Comparison of ENCODE assay signal across 6 cellular contexts in genomic region chr2:102850888-102851287, GRCh38.
"Had no signal": no experiment of that assay in that cellular context is flagged by ENCODE, and none has a peak within 500 bp of the region (broad histone marks: within the 10 kb centered on the region; RNA-seq: fewer than 3 reads in every experiment).

No MANE protein-coding gene starts in this region.

- H2AFZ ChIP-seq: GM23248 had no signal

- H3K27ac Mint-ChIP-seq: H9 had no signal

- H3K4me3 Mint-ChIP-seq: H9 had no signal

- H3K27ac ChIP-seq: GM23248 had no signal

- H3K9ac ChIP-seq: GM23248 had no signal

- H3K4me3 ChIP-seq: GM23248, K562 had no signal

- ATAC-seq: K562 had no signal

- DNase-seq: GM23248, H9, HCEC 1CT, IMR-90, KG1 had no signal
